In genomic region chr6:7725849-7726415, GRCh38 we compare ENCODE assay signal across 1 cellular context.
TF ChIP-seq lines count a peak whose summit lies in the region.

BMP6 (plus strand) TSS chr6:7726099; CDS start chr6:7726956, 857 bp downstream.

TF ChIP-seq in K562, 482 proteins besides CTCF, POLR2A, EP300 and RAD21 (continued from another document and continues in another):
- TF ChIP-seq ATF6 (CRISPR knock-in tag; IDR thresholded peaks at IDR 0.05) = 0 out of 2 replicates have a peak, but pooled peaks have one; percentile 26
- TF ChIP-seq PKNOX1 (IDR thresholded peaks at IDR 0.05) = peak; percentile 97
- peak in 1 of 2 experiments; percentile 27; a peak in 2 of 4 replicates for TF ChIP-seq MAZ (CRISPR knock-in tag; conservative IDR thresholded peaks at IDR 0.05 in 1 of 2, IDR thresholded peaks at IDR 0.05 in 1 of 2)
- peak; percentile 83 for TF ChIP-seq L3MBTL2 (IDR thresholded peaks at IDR 0.05)
- peak; percentile 31 for TF ChIP-seq U2AF1 (optimal IDR thresholded peaks at IDR 0.05; ENCODE audit: low read depth, low read length)
- TF ChIP-seq NFYB (IDR thresholded peaks at IDR 0.05; ENCODE audit: extremely low read depth, insufficient read length) = peak; percentile 81
- TF ChIP-seq RBFOX2 (IDR thresholded peaks at IDR 0.05; ENCODE audit: low read depth, low read length) = peak; percentile 39; the same call in 1 of the 2 replicates
- TF ChIP-seq GABPA (tag; conservative IDR thresholded peaks at IDR 0.05; ENCODE audit: low read depth) = no peak
- peak; percentile 29 for TF ChIP-seq HMGN3 (IDR thresholded peaks at IDR 0.05; ENCODE audit: borderline replicate concordance, extremely low read depth, insufficient read length, low read depth, low read length)
- no peak for TF ChIP-seq MEIS2 (IDR thresholded peaks at IDR 0.05; ENCODE audit: partially characterized antibody)
- TF ChIP-seq ZFP30 (CRISPR knock-in tag; IDR thresholded peaks at IDR 0.05; ENCODE audit: borderline replicate concordance) = no peak
- TF ChIP-seq ARID1B (IDR thresholded peaks at IDR 0.05) = no peak
- peak; percentile 64; the same call in 1 of the 2 replicates for TF ChIP-seq MGA (IDR thresholded peaks at IDR 0.05)
- no peak for TF ChIP-seq ZBTB43 (CRISPR knock-in tag; IDR thresholded peaks at IDR 0.05)
- peak; percentile 48 for TF ChIP-seq CXXC5 (CRISPR knock-in tag; IDR thresholded peaks at IDR 0.05)
- TF ChIP-seq SP1 (CRISPR knock-in tag; IDR thresholded peaks at IDR 0.05) = peak; percentile 63; the same call in 1 of the 2 replicates
- TF ChIP-seq TAF1 (IDR thresholded peaks at IDR 0.05; ENCODE audit: control insufficient read depth, extremely low read depth, insufficient read depth, low read length, severe bottlenecking) = no peak
- TF ChIP-seq ZBTB34 (CRISPR knock-in tag; IDR thresholded peaks at IDR 0.05) = no peak
- TF ChIP-seq VEZF1 (CRISPR knock-in tag; IDR thresholded peaks at IDR 0.05) = peak; percentile 78
- 0 out of 2 replicates have a peak, but pooled peaks have one; percentile 68 for TF ChIP-seq RBM34 (IDR thresholded peaks at IDR 0.05; ENCODE audit: borderline replicate concordance, insufficient read depth, low read length)
- TF ChIP-seq ZBTB9 (CRISPR knock-in tag; IDR thresholded peaks at IDR 0.05) = 0 out of 2 replicates have a peak, but pooled peaks have one; percentile 23
- peak; percentile 57 for TF ChIP-seq RBM25 (IDR thresholded peaks at IDR 0.05; ENCODE audit: low read depth, low read length, severe bottlenecking)
- TF ChIP-seq HDAC1 (IDR thresholded peaks at IDR 0.05) = no peak
- no peak for TF ChIP-seq THRB (CRISPR knock-in tag; conservative IDR thresholded peaks at IDR 0.05)
- TF ChIP-seq EGR1 (conservative IDR thresholded peaks at IDR 0.05) = peak; percentile 72
- TF ChIP-seq TFAP4 (CRISPR knock-in tag; IDR thresholded peaks at IDR 0.05; ENCODE audit: borderline replicate concordance) = peak; percentile 40; the same call in 1 of the 2 replicates
- TF ChIP-seq KDM2B (CRISPR knock-in tag; IDR thresholded peaks at IDR 0.05) = 0 out of 2 replicates have a peak, but pooled peaks have one; percentile 23
- peak; percentile 54 for TF ChIP-seq PCBP1 (IDR thresholded peaks at IDR 0.05; ENCODE audit: low read depth, low read length, poor library complexity, severe bottlenecking)
- TF ChIP-seq DPF2 (IDR thresholded peaks at IDR 0.05) = no peak
- no peak for TF ChIP-seq CEBPB (tag; IDR thresholded peaks at IDR 0.05)
